ENCODE assay signal across 18 cellular contexts in genomic region chr5:157593036-157593435, GRCh38. TPM values are rescaled to one million over a fixed set of nuclear protein-coding genes. Genes with fewer than 3 reads are reported as not detected.
DNase-seq lines count a peak whose midpoint lies in the region; ATAC-seq and TF ChIP-seq lines count a peak whose summit lies in the region.
"Had no signal": no experiment of that assay in that cellular context is flagged by ENCODE, and none has a peak within 500 bp of the region (broad histone marks: within the 10 kb centered on the region; RNA-seq: fewer than 3 reads in every experiment).

No MANE protein-coding gene starts in this region.

- no peaks in the 10 kb centered on the region for H3F3A ChIP-seq in GM23338 (replicated peaks; ENCODE audit: low read depth)

- H3K4me1 ChIP-seq in GM23338 (ENCODE audit: insufficient read depth) (no peaks in the 10 kb centered on the region), lower lobe of right lung (peaks cover 26% of the 10 kb centered on the region), HAP-1 (no peaks in the 10 kb centered on the region)
- H3K4me1 ChIP-seq: foreskin keratinocyte, right atrium auricular region, thyroid gland had no signal

- peaks cover 2 to 3% of the 10 kb centered on the region in 2 donors for H3K36me3 Mint-ChIP-seq in CD14-positive monocyte
- no peaks in the 10 kb centered on the region for H3K36me3 Mint-ChIP-seq in GM23338 (ENCODE audit: low read depth)
- no peaks in the 10 kb centered on the region for H3K36me3 Mint-ChIP-seq in T-helper 17 cell (ENCODE audit: low read depth)

- H3K9me3 ChIP-seq in T-helper 17 cell (ENCODE audit: control insufficient read depth, low read length, poor library complexity, severe bottlenecking), result no peaks in the 10 kb centered on the region
- no peaks in the 10 kb centered on the region for H3K9me3 ChIP-seq in lower lobe of right lung
- peaks cover 7% of the 10 kb centered on the region; the same call in 1 of the 2 replicates for H3K9me3 ChIP-seq in HAP-1
- H3K9me3 ChIP-seq: right atrium auricular region, thyroid gland had no signal

- H3K4me3 ChIP-seq in GM23338 (no peak overlapping the region), lower lobe of right lung (no peak overlapping the region), lower leg skin (ENCODE audit: low read depth, poor library complexity, severe bottlenecking) (no peak overlapping the region), HAP-1 (no peak overlapping the region)
- H3K4me3 ChIP-seq: right atrium auricular region, thyroid gland had no signal

- in situ Hi-C loops in HAP-1 (cut with MboI; ENCODE audit: low sequenced_read_pairs), result no loop called here

- H3K27me3 ChIP-seq in GM23338 (ENCODE audit: insufficient read depth), result no peaks in the 10 kb centered on the region
- no peaks in the 10 kb centered on the region for H3K27me3 ChIP-seq in lower lobe of right lung (ENCODE audit: low read depth)
- 0 out of 2 replicates have a peak, but pooled peaks cover 2% of the 10 kb centered on the region for H3K27me3 ChIP-seq in HAP-1 (ENCODE audit: low read depth)
- H3K27me3 ChIP-seq: foreskin keratinocyte, right atrium auricular region, thyroid gland had no signal

- H2AFZ ChIP-seq in GM23338, result peak overlapping the region; percentile 83; the same call in 1 of the 2 replicates

- H3K9me2 ChIP-seq in GM23338 (ENCODE audit: insufficient read depth), result no peaks in the 10 kb centered on the region

- H3K27ac ChIP-seq in GM23338 (ENCODE audit: low read depth), result no peak overlapping the region
- peak overlapping the region; percentile 13 for H3K27ac ChIP-seq in lower lobe of right lung
- H3K27ac ChIP-seq: foreskin keratinocyte, right atrium auricular region, thyroid gland had no signal

- intact Hi-C loops in CD14-positive monocyte (cut with micrococcal nuclease) (no loop called here), lower lobe of right lung (cut with DNase I) (no loop called here), lower leg skin (cut with DNase I; ENCODE audit: low total_unique reads) (loop anchor here (5.0 kb wide), 1 partner anchor 431 kb away; no protein-coding TSS in a partner anchor)

- DNase-seq in CD14-positive monocyte (ENCODE audit: low spot score) (no peak), GM23338 (ENCODE audit: low spot score) (no peak), T-helper 17 cell (no peak), lower lobe of right lung (no peak), lower leg skin (ENCODE audit: low spot score in 2 of 2) (no peak), nucleus accumbens (lab: John Stamatoyannopoulos, UW) (no peak), HAP-1 (ENCODE audit: low spot score in 2 of 2) (no peak)
- DNase-seq: AML-193, foreskin keratinocyte, NCI-H1694, NCI-H524, nephron progenitor cell, thyroid gland had no signal

- ATAC-seq in GM23338 (no peak), T-helper 17 cell (no peak), lower lobe of right lung (no peak), GM19463 (IDR thresholded peaks at IDR 0.05; ENCODE audit: unreplicated experiment) (no peak)
- ATAC-seq: activated CD4-positive, CD25-positive, alpha-beta regulatory T cell treated with anti-CD3 and anti-CD28 coated beads, Interleukin-2, amount 50 U/mL, for 24 hours; foreskin keratinocyte had no signal

- H3K9me3 Mint-ChIP-seq in CD14-positive monocyte, result no peaks in the 10 kb centered on the region
- H3K9me3 Mint-ChIP-seq in GM23338, result no peaks in the 10 kb centered on the region

- H3K36me3 ChIP-seq in GM23338 (ENCODE audit: insufficient read depth), result no peaks in the 10 kb centered on the region
- H3K36me3 ChIP-seq in lower lobe of right lung, result no peaks in the 10 kb centered on the region
- H3K36me3 ChIP-seq in HAP-1 (replicated peaks), result no peaks in the 10 kb centered on the region
- H3K36me3 ChIP-seq: right atrium auricular region, thyroid gland had no signal

- TF ChIP-seq POLR2A in lower leg skin (IDR thresholded peaks at IDR 0.05), result no peak

- no peak overlapping the region for H3K4me2 ChIP-seq in GM23338

- TF ChIP-seq CTCF in CD14-positive monocyte (IDR thresholded peaks at IDR 0.05), result no peak
- TF ChIP-seq CTCF in GM23338 (conservative IDR thresholded peaks at IDR 0.05; ENCODE audit: low read depth in 2 of 2), result no peak
- no peak for TF ChIP-seq CTCF in lower lobe of right lung (IDR thresholded peaks at IDR 0.05)
- TF ChIP-seq CTCF in lower leg skin (IDR thresholded peaks at IDR 0.05), result no peak

- H3K4me1 Mint-ChIP-seq in CD14-positive monocyte (peaks cover 47% of the 10 kb centered on the region), GM23338 (no peaks in the 10 kb centered on the region; the same call in 1 of the 3 replicates), T-helper 17 cell (peaks cover 53% of the 10 kb centered on the region)

- WGBS in lower leg skin, 2 donors, result 67 to 81% methylated on average over 3 of the region's 3 CpGs

- H3K27ac Mint-ChIP-seq in CD14-positive monocyte (peak overlapping the region in 4 of 7 donors; percentile 6 to 77 (median 28)), GM23338 (no peak overlapping the region), T-helper 17 cell (peak overlapping the region; percentile 83)

- H3K27me3 Mint-ChIP-seq in CD14-positive monocyte (ENCODE audit: low read depth in 3 of 3) (peaks cover 2 to 10% (median 3%) of the 10 kb centered on the region in 3 donors), GM23338 (ENCODE audit: insufficient read depth, low read depth, poor library complexity) (no peaks in the 10 kb centered on the region), T-helper 17 cell (no peaks in the 10 kb centered on the region)

- H4K20me1 ChIP-seq in GM23338 (replicated peaks; ENCODE audit: insufficient read depth), result no peaks in the 10 kb centered on the region

- H3K79me2 ChIP-seq in GM23338 (replicated peaks; ENCODE audit: insufficient read depth), result no peaks in the 10 kb centered on the region

- H3K4me3 Mint-ChIP-seq in CD14-positive monocyte (no peak overlapping the region), GM23338 (no peak overlapping the region), T-helper 17 cell (peak overlapping the region; percentile 64)
- H3K4me3 Mint-ChIP-seq: nephron progenitor cell had no signal

TF ChIP-seq in GM23338, 12 proteins besides CTCF, POLR2A, EP300 and RAD21 (continues in another document):
- TF ChIP-seq ZNF114 (CRISPR knock-in tag; IDR thresholded peaks at IDR 0.05) (no peak), ZNF331 (CRISPR knock-in tag; IDR thresholded peaks at IDR 0.05; ENCODE audit: low read depth) (no peak), POLR2AphosphoS5 (IDR thresholded peaks at IDR 0.05; ENCODE audit: low read depth) (no peak), CREB1 (CRISPR knock-in tag; IDR thresholded peaks at IDR 0.05; ENCODE audit: low read depth) (no peak), STAT1 (IDR thresholded peaks at IDR 0.05; ENCODE audit: unreplicated experiment) (no peak), JUNB (IDR thresholded peaks at IDR 0.05; ENCODE audit: unreplicated experiment) (no peak), REST (IDR thresholded peaks at IDR 0.05; ENCODE audit: unreplicated experiment) (no peak), NANOG (IDR thresholded peaks at IDR 0.05; ENCODE audit: borderline replicate concordance) (no peak), EZH2 (IDR thresholded peaks at IDR 0.05; ENCODE audit: low read depth, unreplicated experiment) (no peak)

RNA-seq across cellular contexts. Expression of gene ADAM19, which starts 17.5 kb away (rescaled TPM):
- polyA plus RNA-seq in CD14-positive monocyte (1 to 10 TPM; 3.0 to 6.2 TPM), GM23338 (2016; fragmentation: Nextera tagmentation; extraction: Ambion mirVana) (9.1 and 10.0 TPM in 2 replicates)
- total RNA-seq in GM23338 (2014; rRNA removed; shearing (Covaris generic)), result 13.2 and 13.3 TPM in 2 replicates
- total RNA-seq in T-helper 17 cell (100 to 1,000 TPM; 130 to 140 TPM), lower lobe of right lung (12.0 TPM), lower leg skin (1 to 10 TPM in 2 of 4 donors, under 1 TPM in 2; 0.68 to 1.7 (median 1.0) TPM)

RNA-seq across cellular contexts. Expression of gene SOX30, which starts 59.2 kb away (rescaled TPM):
- polyA plus RNA-seq in CD14-positive monocyte (under 1 TPM; 0.12 to 0.22 TPM), GM23338 (2016; fragmentation: Nextera tagmentation; extraction: Ambion mirVana) (0.43 and 0.47 TPM in 2 replicates)
- total RNA-seq in GM23338 (2014; rRNA removed; shearing (Covaris generic)), result 1.3 and 1.4 TPM in 2 replicates
- total RNA-seq in T-helper 17 cell (under 1 TPM in 1 of 2 donors, not detected in 1; 0.44 TPM), lower lobe of right lung (not detected), lower leg skin (under 1 TPM in 1 of 4 donors, not detected in 3; 0.10 TPM)
- total RNA-seq: chondrocyte, RPMI7951 had no signal
